ENCODE assay signal across 1 cellular context in the genomic region with DNA sequence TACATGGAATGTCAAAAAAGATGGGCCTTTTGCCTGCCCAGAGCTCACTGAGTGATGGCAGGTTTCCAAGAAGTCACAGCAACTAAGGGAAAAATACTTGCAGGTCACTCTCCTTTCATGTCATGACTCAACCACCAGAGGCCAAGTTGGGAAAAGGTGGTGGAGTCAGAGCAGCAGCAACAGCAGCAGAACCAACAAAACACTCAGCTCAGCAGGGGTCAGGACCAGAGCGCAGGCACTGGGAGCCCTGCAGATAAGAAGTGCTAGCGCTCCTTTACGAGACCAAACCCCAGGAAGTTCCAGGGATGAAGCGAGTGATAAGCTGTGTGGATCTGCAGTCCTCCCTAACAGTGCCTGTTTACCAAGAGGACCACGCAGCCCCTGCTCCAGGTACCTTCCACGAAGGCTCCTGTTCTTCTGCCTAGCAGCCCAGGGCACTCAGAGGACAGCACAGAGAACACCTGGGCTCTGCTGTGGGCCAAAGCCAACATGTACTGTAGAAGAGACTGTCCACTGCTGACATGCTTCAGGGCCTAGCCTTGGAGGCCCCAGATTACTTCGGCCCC.
TF ChIP-seq lines count a peak whose summit lies in the region.

No MANE protein-coding gene starts in this region.

TF ChIP-seq in HepG2, 621 proteins besides CTCF, POLR2A, EP300 and RAD21 (continued from another document and continues in another):
- TF ChIP-seq NR2F6 (IDR thresholded peaks at IDR 0.05) (peak; percentile 50), NR2F6 (CRISPR knock-in tag; IDR thresholded peaks at IDR 0.05) (peak; percentile 50; the same call in 1 of the 2 replicates), CEBPZ (IDR thresholded peaks at IDR 0.05; ENCODE audit: low read length) (no peak), ZNF552 (CRISPR knock-in tag; IDR thresholded peaks at IDR 0.05; ENCODE audit: borderline replicate concordance) (no peak), SMARCC2 (IDR thresholded peaks at IDR 0.05) (no peak), ZFYVE20 (CRISPR knock-in tag; IDR thresholded peaks at IDR 0.05; ENCODE audit: borderline replicate concordance, low read depth) (no peak), ZNF335 (CRISPR knock-in tag; IDR thresholded peaks at IDR 0.05) (0 out of 2 replicates have a peak, but pooled peaks have one; percentile 17), ZNF296 (CRISPR knock-in tag; conservative IDR thresholded peaks at IDR 0.05) (no peak), ZNF263 (CRISPR knock-in tag; IDR thresholded peaks at IDR 0.05) (peak; percentile 98), BRD4 (CRISPR knock-in tag; IDR thresholded peaks at IDR 0.05) (no peak), CBFB (CRISPR knock-in tag; IDR thresholded peaks at IDR 0.05) (no peak), GTF3A (CRISPR knock-in tag; conservative IDR thresholded peaks at IDR 0.05) (no peak), RXRA (CRISPR knock-in tag; IDR thresholded peaks at IDR 0.05) (0 out of 2 replicates have a peak, but pooled peaks have one; percentile 46), ZNF766 (CRISPR knock-in tag; IDR thresholded peaks at IDR 0.05; ENCODE audit: borderline replicate concordance) (no peak), SAP130 (CRISPR knock-in tag; IDR thresholded peaks at IDR 0.05; ENCODE audit: low read depth) (peak; percentile 60), ZNF34 (CRISPR knock-in tag; IDR thresholded peaks at IDR 0.05; ENCODE audit: borderline replicate concordance) (no peak), POGZ (CRISPR knock-in tag; IDR thresholded peaks at IDR 0.05) (no peak), ZNF343 (CRISPR knock-in tag; IDR thresholded peaks at IDR 0.05) (no peak), SP2 (CRISPR knock-in tag; IDR thresholded peaks at IDR 0.05) (no peak), ARID5B (CRISPR knock-in tag; IDR thresholded peaks at IDR 0.05) (0 out of 2 replicates have a peak, but pooled peaks have one; percentile 27), SIN3B (IDR thresholded peaks at IDR 0.05; ENCODE audit: low read length) (no peak), SOX13 (IDR thresholded peaks at IDR 0.05) (no peak), SOX13 (CRISPR knock-in tag; conservative IDR thresholded peaks at IDR 0.05 in 1 of 2, IDR thresholded peaks at IDR 0.05 in 1 of 2) (0 out of 4 replicates have a peak, but pooled peaks of 1 of the 2 experiments have one; percentile 29), HNRNPK (IDR thresholded peaks at IDR 0.05; ENCODE audit: low read depth, low read length, poor library complexity, severe bottlenecking) (no peak), DRAP1 (CRISPR knock-in tag; IDR thresholded peaks at IDR 0.05) (peak; percentile 54; the same call in 1 of the 2 replicates), XRCC5 (optimal IDR thresholded peaks at IDR 0.05; ENCODE audit: low read length) (peak; percentile 52), KMT2B (CRISPR knock-in tag; IDR thresholded peaks at IDR 0.05) (no peak), ZNF256 (CRISPR knock-in tag; conservative IDR thresholded peaks at IDR 0.05) (no peak), PHF5A (CRISPR knock-in tag; IDR thresholded peaks at IDR 0.05; ENCODE audit: low read depth, unreplicated experiment) (no peak), ZNF839 (CRISPR knock-in tag; IDR thresholded peaks at IDR 0.05; ENCODE audit: borderline replicate concordance) (no peak)
- TF ChIP-seq, protein P1, sequence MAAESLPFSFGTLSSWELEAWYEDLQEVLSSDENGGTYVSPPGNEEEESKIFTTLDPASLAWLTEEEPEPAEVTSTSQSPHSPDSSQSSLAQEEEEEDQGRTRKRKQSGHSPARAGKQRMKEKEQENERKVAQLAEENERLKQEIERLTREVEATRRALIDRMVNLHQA (CRISPR knock-in tag; IDR thresholded peaks at IDR 0.05), result no peak
- TF ChIP-seq, protein P2, sequence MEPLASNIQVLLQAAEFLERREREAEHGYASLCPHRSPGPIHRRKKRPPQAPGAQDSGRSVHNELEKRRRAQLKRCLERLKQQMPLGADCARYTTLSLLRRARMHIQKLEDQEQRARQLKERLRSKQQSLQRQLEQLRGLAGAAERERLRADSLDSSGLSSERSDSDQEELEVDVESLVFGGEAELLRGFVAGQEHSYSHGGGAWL (CRISPR knock-in tag; IDR thresholded peaks at IDR 0.05), result no peak
- TF ChIP-seq, protein P3, sequence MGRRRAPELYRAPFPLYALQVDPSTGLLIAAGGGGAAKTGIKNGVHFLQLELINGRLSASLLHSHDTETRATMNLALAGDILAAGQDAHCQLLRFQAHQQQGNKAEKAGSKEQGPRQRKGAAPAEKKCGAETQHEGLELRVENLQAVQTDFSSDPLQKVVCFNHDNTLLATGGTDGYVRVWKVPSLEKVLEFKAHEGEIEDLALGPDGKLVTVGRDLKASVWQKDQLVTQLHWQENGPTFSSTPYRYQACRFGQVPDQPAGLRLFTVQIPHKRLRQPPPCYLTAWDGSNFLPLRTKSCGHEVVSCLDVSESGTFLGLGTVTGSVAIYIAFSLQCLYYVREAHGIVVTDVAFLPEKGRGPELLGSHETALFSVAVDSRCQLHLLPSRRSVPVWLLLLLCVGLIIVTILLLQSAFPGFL (CRISPR knock-in tag; IDR thresholded peaks at IDR 0.05), result no peak
- TF ChIP-seq, protein P4, sequence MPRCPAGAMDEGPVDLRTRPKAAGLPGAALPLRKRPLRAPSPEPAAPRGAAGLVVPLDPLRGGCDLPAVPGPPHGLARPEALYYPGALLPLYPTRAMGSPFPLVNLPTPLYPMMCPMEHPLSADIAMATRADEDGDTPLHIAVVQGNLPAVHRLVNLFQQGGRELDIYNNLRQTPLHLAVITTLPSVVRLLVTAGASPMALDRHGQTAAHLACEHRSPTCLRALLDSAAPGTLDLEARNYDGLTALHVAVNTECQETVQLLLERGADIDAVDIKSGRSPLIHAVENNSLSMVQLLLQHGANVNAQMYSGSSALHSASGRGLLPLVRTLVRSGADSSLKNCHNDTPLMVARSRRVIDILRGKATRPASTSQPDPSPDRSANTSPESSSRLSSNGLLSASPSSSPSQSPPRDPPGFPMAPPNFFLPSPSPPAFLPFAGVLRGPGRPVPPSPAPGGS (CRISPR knock-in tag; IDR thresholded peaks at IDR 0.05), result 0 out of 2 replicates have a peak, but pooled peaks have one; percentile 39
- TF ChIP-seq, protein P5, sequence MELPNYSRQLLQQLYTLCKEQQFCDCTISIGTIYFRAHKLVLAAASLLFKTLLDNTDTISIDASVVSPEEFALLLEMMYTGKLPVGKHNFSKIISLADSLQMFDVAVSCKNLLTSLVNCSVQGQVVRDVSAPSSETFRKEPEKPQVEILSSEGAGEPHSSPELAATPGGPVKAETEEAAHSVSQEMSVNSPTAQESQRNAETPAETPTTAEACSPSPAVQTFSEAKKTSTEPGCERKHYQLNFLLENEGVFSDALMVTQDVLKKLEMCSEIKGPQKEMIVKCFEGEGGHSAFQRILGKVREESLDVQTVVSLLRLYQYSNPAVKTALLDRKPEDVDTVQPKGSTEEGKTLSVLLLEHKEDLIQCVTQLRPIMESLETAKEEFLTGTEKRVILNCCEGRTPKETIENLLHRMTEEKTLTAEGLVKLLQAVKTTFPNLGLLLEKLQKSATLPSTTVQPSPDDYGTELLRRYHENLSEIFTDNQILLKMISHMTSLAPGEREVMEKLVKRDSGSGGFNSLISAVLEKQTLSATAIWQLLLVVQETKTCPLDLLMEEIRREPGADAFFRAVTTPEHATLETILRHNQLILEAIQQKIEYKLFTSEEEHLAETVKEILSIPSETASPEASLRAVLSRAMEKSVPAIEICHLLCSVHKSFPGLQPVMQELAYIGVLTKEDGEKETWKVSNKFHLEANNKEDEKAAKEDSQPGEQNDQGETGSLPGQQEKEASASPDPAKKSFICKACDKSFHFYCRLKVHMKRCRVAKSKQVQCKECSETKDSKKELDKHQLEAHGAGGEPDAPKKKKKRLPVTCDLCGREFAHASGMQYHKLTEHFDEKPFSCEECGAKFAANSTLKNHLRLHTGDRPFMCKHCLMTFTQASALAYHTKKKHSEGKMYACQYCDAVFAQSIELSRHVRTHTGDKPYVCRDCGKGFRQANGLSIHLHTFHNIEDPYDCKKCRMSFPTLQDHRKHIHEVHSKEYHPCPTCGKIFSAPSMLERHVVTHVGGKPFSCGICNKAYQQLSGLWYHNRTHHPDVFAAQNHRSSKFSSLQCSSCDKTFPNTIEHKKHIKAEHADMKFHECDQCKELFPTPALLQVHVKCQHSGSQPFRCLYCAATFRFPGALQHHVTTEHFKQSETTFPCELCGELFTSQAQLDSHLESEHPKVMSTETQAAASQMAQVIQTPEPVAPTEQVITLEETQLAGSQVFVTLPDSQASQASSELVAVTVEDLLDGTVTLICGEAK (IDR thresholded peaks at IDR 0.05), result no peak
- TF ChIP-seq, protein P5 (CRISPR knock-in tag; IDR thresholded peaks at IDR 0.05), result no peak
- TF ChIP-seq, protein P6, sequence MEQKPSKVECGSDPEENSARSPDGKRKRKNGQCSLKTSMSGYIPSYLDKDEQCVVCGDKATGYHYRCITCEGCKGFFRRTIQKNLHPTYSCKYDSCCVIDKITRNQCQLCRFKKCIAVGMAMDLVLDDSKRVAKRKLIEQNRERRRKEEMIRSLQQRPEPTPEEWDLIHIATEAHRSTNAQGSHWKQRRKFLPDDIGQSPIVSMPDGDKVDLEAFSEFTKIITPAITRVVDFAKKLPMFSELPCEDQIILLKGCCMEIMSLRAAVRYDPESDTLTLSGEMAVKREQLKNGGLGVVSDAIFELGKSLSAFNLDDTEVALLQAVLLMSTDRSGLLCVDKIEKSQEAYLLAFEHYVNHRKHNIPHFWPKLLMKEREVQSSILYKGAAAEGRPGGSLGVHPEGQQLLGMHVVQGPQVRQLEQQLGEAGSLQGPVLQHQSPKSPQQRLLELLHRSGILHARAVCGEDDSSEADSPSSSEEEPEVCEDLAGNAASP (CRISPR knock-in tag; IDR thresholded peaks at IDR 0.05; ENCODE audit: borderline replicate concordance), result no peak
